ENCODE assay signal across 12 cellular contexts in genomic region chr19:51460164-51460992, GRCh38. TPM values are rescaled to one million over a fixed set of nuclear protein-coding genes. Genes with fewer than 3 reads are reported as not detected.
DNase-seq lines count a peak whose midpoint lies in the region; ATAC-seq and TF ChIP-seq lines count a peak whose summit lies in the region.
"Had no signal": no experiment of that assay in that cellular context is flagged by ENCODE, and none has a peak within 500 bp of the region (broad histone marks: within the 10 kb centered on the region; RNA-seq: fewer than 3 reads in every experiment).

No MANE protein-coding gene starts in this region.

- H2AFZ ChIP-seq in DND-41 (ENCODE audit: low read depth, low read length) (no peak overlapping the region; the same call in 1 of the 2 replicates), Loucy (ENCODE audit: low read length) (peak overlapping the region; percentile 68)

- H3K4me1 Mint-ChIP-seq in activated T-helper 17 cell treated with anti-CD3 and anti-CD28 coated beads, Interleukin-2, amount 50 U/mL, for 72 hours = no peaks in the 10 kb centered on the region

- no peaks in the 10 kb centered on the region for H3K9me3 Mint-ChIP-seq in activated T-helper 17 cell treated with anti-CD3 and anti-CD28 coated beads, Interleukin-2, amount 50 U/mL, for 72 hours

- H3F3A ChIP-seq in Loucy (ENCODE audit: low read depth) = peaks cover 4% of the 10 kb centered on the region; the same call in 1 of the 2 replicates

- H3K27ac Mint-ChIP-seq in activated T-helper 17 cell treated with anti-CD3 and anti-CD28 coated beads, Interleukin-2, amount 50 U/mL, for 72 hours = no peak overlapping the region

- peak overlapping the region; percentile 31; the same call in 1 of the 2 replicates for H3K4me2 ChIP-seq in DND-41 (ENCODE audit: insufficient read depth, low read length)
- peak overlapping the region; percentile 95 for H3K4me2 ChIP-seq in Loucy (ENCODE audit: low read depth, low read length, poor library complexity, severe bottlenecking)

- no peak overlapping the region for H3K4me3 ChIP-seq in DND-41 (ENCODE audit: low read depth in 1 of 2, low read length in 2 of 2)
- peak overlapping the region; percentile 56 for H3K4me3 ChIP-seq in Loucy (ENCODE audit: low read length, poor library complexity, severe bottlenecking)
- H3K4me3 ChIP-seq in choroid plexus epithelial cell (ENCODE audit: low read depth, low read length) = peak overlapping the region; percentile 34
- H3K4me3 ChIP-seq in neutrophil (ENCODE audit: low read depth in 1 of 2, low read length in 1 of 2) = peak overlapping the region; percentile 28 to 31
- H3K4me3 ChIP-seq: pancreas had no signal

- TF ChIP-seq CTCF in DND-41 (IDR thresholded peaks at IDR 0.05; ENCODE audit: borderline replicate concordance, extremely low read depth, low read length, poor library complexity, severe bottlenecking) (no peak), Loucy (conservative IDR thresholded peaks at IDR 0.05; ENCODE audit: low read length) (no peak), choroid plexus epithelial cell (conservative IDR thresholded peaks at IDR 0.05; ENCODE audit: low read depth, low read length) (no peak), neutrophil (IDR thresholded peaks at IDR 0.05) (no peak)

- H3K27me3 Mint-ChIP-seq in activated T-helper 17 cell treated with anti-CD3 and anti-CD28 coated beads, Interleukin-2, amount 50 U/mL, for 72 hours = peaks cover 16% of the 10 kb centered on the region

- no peak overlapping the region for H3K4me3 Mint-ChIP-seq in activated T-helper 17 cell treated with anti-CD3 and anti-CD28 coated beads, Interleukin-2, amount 50 U/mL, for 72 hours

- H3K9me2 ChIP-seq in Loucy (replicated peaks; ENCODE audit: low read depth, low read length) = no peaks in the 10 kb centered on the region

- H3K36me3 Mint-ChIP-seq in activated T-helper 17 cell treated with anti-CD3 and anti-CD28 coated beads, Interleukin-2, amount 50 U/mL, for 72 hours (ENCODE audit: low read depth) = no peaks in the 10 kb centered on the region

- no peaks in the 10 kb centered on the region for H3K27me3 ChIP-seq in DND-41 (ENCODE audit: insufficient read depth, low read length, poor library complexity)
- H3K27me3 ChIP-seq in Loucy (ENCODE audit: insufficient read depth, low read length, poor library complexity, severe bottlenecking) = no peaks in the 10 kb centered on the region
- H3K27me3 ChIP-seq in neutrophil = no peaks in the 10 kb centered on the region

- H3K4me1 ChIP-seq in DND-41 (ENCODE audit: insufficient read depth, low read length) (no peaks in the 10 kb centered on the region), Loucy (ENCODE audit: insufficient read depth, low read length, poor library complexity, severe bottlenecking) (peaks cover 36% of the 10 kb centered on the region), neutrophil (ENCODE audit: control insufficient read depth in 1 of 2, insufficient read depth in 1 of 2, low read depth in 1 of 2, low read length in 1 of 2) (peaks cover 59 to 63% of the 10 kb centered on the region in 2 experiments)
- H3K4me1 ChIP-seq: pancreas had no signal

- H3K79me2 ChIP-seq in DND-41 (ENCODE audit: insufficient read depth, low read length) (no peaks in the 10 kb centered on the region), Loucy (ENCODE audit: insufficient read depth, low read length) (peaks cover 6% of the 10 kb centered on the region; the same call in 1 of the 2 replicates)

- H3K9me3 ChIP-seq in DND-41 (ENCODE audit: insufficient read depth, low read length, severe bottlenecking) (no peaks in the 10 kb centered on the region), Loucy (ENCODE audit: insufficient read depth, low read depth, low read length) (no peaks in the 10 kb centered on the region), neutrophil (no peaks in the 10 kb centered on the region)
- H3K9me3 ChIP-seq: pancreas had no signal

- H3K27ac ChIP-seq in DND-41 (ENCODE audit: low read length) (no peak overlapping the region), neutrophil (peak overlapping the region; percentile 80)
- H3K27ac ChIP-seq: pancreas had no signal

- H3K36me3 ChIP-seq in DND-41 (ENCODE audit: insufficient read depth, low read length) (no peaks in the 10 kb centered on the region), Loucy (ENCODE audit: insufficient read depth, low read length) (no peaks in the 10 kb centered on the region), neutrophil (no peaks in the 10 kb centered on the region)
- H3K36me3 ChIP-seq: pancreas had no signal

- no peak for DNase-seq in DND-41
- peak; percentile 24 for DNase-seq in choroid plexus epithelial cell (ENCODE audit: low read depth)
- no peak for DNase-seq in cerebellar nuclear complex (lab: John Stamatoyannopoulos, UW)
- DNase-seq in mucosa of gallbladder (ENCODE audit: low spot score) = no peak
- DNase-seq: activated CD8-positive, alpha-beta memory T cell treated with anti-CD3 and anti-CD28 coated beads, Interleukin-2, amount 50 U/mL, for 4 hours; NCI-H226; pancreas had no signal

- H3K9ac ChIP-seq in DND-41 (ENCODE audit: low read depth, low read length) = no peak overlapping the region
- H3K9ac ChIP-seq in Loucy (ENCODE audit: low read depth, low read length, poor library complexity, severe bottlenecking) = peak overlapping the region; percentile 82

- H4K20me1 ChIP-seq in DND-41 (ENCODE audit: insufficient read depth, low read length) = no peaks in the 10 kb centered on the region
- H4K20me1 ChIP-seq in Loucy (ENCODE audit: insufficient read depth, low read length, poor library complexity, severe bottlenecking) = no peaks in the 10 kb centered on the region

- ATAC-seq in DND-41 (ENCODE audit: insufficient read depth, low read depth) (no peak), HG03280 (IDR thresholded peaks at IDR 0.05; ENCODE audit: unreplicated experiment) (no peak)
- no peak for ATAC-seq in activated T-helper 17 cell treated with anti-CD3 and anti-CD28 coated beads, Interleukin-2, amount 50 U/mL, for 72 hours (replicated peaks)

RNA-seq across cellular contexts. Expression of gene SIGLEC8, which starts 2.1 kb away (rescaled TPM):
- total RNA-seq in mucosa of gallbladder = 11.0 TPM
- total RNA-seq in activated T-helper 17 cell treated with anti-CD3 and anti-CD28 coated beads, Interleukin-2, amount 50 U/mL, for 72 hours = not detected

RNA-seq across cellular contexts. Expression of gene CEACAM18, which starts 18.0 kb away (rescaled TPM):
- total RNA-seq in mucosa of gallbladder = not detected
- not detected for total RNA-seq in activated T-helper 17 cell treated with anti-CD3 and anti-CD28 coated beads, Interleukin-2, amount 50 U/mL, for 72 hours
- total RNA-seq: pancreas, subcutaneous adipose tissue had no signal

RNA-seq across cellular contexts. Expression of gene SIGLEC12, which starts 41.2 kb away (rescaled TPM):
- total RNA-seq in mucosa of gallbladder = 0.43 TPM
- under 1 TPM; 0.22 to 0.34 TPM for total RNA-seq in activated T-helper 17 cell treated with anti-CD3 and anti-CD28 coated beads, Interleukin-2, amount 50 U/mL, for 72 hours
- total RNA-seq: subcutaneous adipose tissue had no signal

RNA-seq across cellular contexts. Expression of gene SIGLEC10, which starts 42.9 kb away (rescaled TPM):
- 12.9 TPM for total RNA-seq in mucosa of gallbladder
- under 1 TPM; 0.19 to 0.26 TPM for total RNA-seq in activated T-helper 17 cell treated with anti-CD3 and anti-CD28 coated beads, Interleukin-2, amount 50 U/mL, for 72 hours

Comparison
In these comparisons a context has a peak if more than half of its experiments do, and no peak if none do; other contexts are left out.
1. H3K4me3 ChIP-seq: peak in Loucy (single experiment), choroid plexus epithelial cell (single experiment) and neutrophil (2 of 2); none in DND-41 (0 of 2).
2. RNA of gene SIGLEC8, which starts 2.1 kb away (total RNA-seq): 11.0 TPM in mucosa of gallbladder (single experiment); not detected in activated T-helper 17 cell treated with anti-CD3 and anti-CD28 coated beads, Interleukin-2, amount 50 U/mL, for 72 hours; every median in the first group is over 10 times any median in the second.